ENCODE assay signal across 17 cellular contexts in genomic region chr7:29038463-29038862, GRCh38.
DNase-seq lines count a peak whose midpoint lies in the region; ATAC-seq, FAIRE-seq and TF ChIP-seq lines count a peak whose summit lies in the region.
"Had no signal": no experiment of that assay in that cellular context is flagged by ENCODE, and none has a peak within 500 bp of the region (broad histone marks: within the 10 kb centered on the region; RNA-seq: fewer than 3 reads in every experiment).

No MANE protein-coding gene starts in this region.

- FAIRE-seq in H54 (lab: Jason Lieb, UNC): no peak
- FAIRE-seq: urothelium cell line had no signal

- no peak overlapping the region for H2BK12ac ChIP-seq in neuronal stem cell (ENCODE audit: low read length)

- no peaks in the 10 kb centered on the region for H3K9me3 ChIP-seq in neuronal stem cell (replicated peaks in 1 of 2; ENCODE audit: control insufficient read depth in 2 of 2, insufficient read depth in 1 of 2, low read depth in 1 of 2, low read length in 2 of 2)
- H3K9me3 ChIP-seq: BE2C, lower lobe of right lung had no signal

- H2BK120ac ChIP-seq in neuronal stem cell (ENCODE audit: low read depth, low read length): no peak overlapping the region

- no peaks in the 10 kb centered on the region for H3K79me2 ChIP-seq in GM23338 (replicated peaks; ENCODE audit: insufficient read depth)

- H2BK15ac ChIP-seq in neuronal stem cell (ENCODE audit: low read length): no peak overlapping the region

- no peaks in the 10 kb centered on the region for H4K20me1 ChIP-seq in GM23338 (replicated peaks; ENCODE audit: insufficient read depth)

- no peak overlapping the region for H2BK5ac ChIP-seq in neuronal stem cell (ENCODE audit: low read length)

- no peaks in the 10 kb centered on the region for H3F3A ChIP-seq in GM23338 (replicated peaks; ENCODE audit: low read depth)

- H3K14ac ChIP-seq in neuronal stem cell (ENCODE audit: low read length): no peak overlapping the region

- H3K4me1 ChIP-seq in GM23338 (ENCODE audit: insufficient read depth) (peaks cover 28% of the 10 kb centered on the region), neuronal stem cell (ENCODE audit: control insufficient read depth in 2 of 2, insufficient read depth in 1 of 2, low read depth in 1 of 2, low read length in 2 of 2) (peaks cover 16 to 40% of the 10 kb centered on the region in 2 donors)
- H3K4me1 ChIP-seq: BE2C, lower lobe of right lung had no signal

- TF ChIP-seq POLR2A in H54 (IDR thresholded peaks at IDR 0.05; ENCODE audit: low read depth, low read length): no peak

- H2AFZ ChIP-seq in GM23338: no peak overlapping the region
- H2AFZ ChIP-seq in neuronal stem cell (ENCODE audit: low read length): peak overlapping the region; percentile 36
- H2AFZ ChIP-seq: PC-9 had no signal

- H3K27ac ChIP-seq in GM23338 (ENCODE audit: low read depth) (no peak overlapping the region), neuronal stem cell (replicated peaks; ENCODE audit: low read length) (no peak overlapping the region)
- H3K27ac ChIP-seq: dorsolateral prefrontal cortex, lower lobe of right lung, PC-9 had no signal

- peak; percentile 85 for ATAC-seq in GM23338
- no peak for ATAC-seq in HG02763 (IDR thresholded peaks at IDR 0.05; ENCODE audit: unreplicated experiment)
- ATAC-seq: activated CD8-positive, alpha-beta T cell treated with anti-CD3 and anti-CD28 coated beads, Interleukin-2, amount 10 ng/mL, durations not matched to agents 7 days and 5 days had no signal

- no peak overlapping the region for H3K4ac ChIP-seq in neuronal stem cell (ENCODE audit: low read length)

- H3K79me1 ChIP-seq in neuronal stem cell (ENCODE audit: low read depth, low read length): no peaks in the 10 kb centered on the region

- no peaks in the 10 kb centered on the region for H3K9me3 Mint-ChIP-seq in GM23338

- no peak overlapping the region for H3K18ac ChIP-seq in neuronal stem cell (ENCODE audit: low read length)

- peaks cover 40% of the 10 kb centered on the region for H3K4me1 Mint-ChIP-seq in GM23338

- no peak overlapping the region for H2AK5ac ChIP-seq in neuronal stem cell (ENCODE audit: low read depth, low read length)

- TF ChIP-seq CTCF in GM23338 (conservative IDR thresholded peaks at IDR 0.05; ENCODE audit: low read depth in 2 of 2): no peak
- TF ChIP-seq CTCF in fibroblast of the aortic adventitia (IDR thresholded peaks at IDR 0.05; ENCODE audit: insufficient read depth, low read length): no peak

- no peaks in the 10 kb centered on the region for H3K9me2 ChIP-seq in GM23338 (ENCODE audit: insufficient read depth)

- DNase-seq in GM23338 (ENCODE audit: low spot score): peak; percentile 18
- DNase-seq in amniotic stem cell (lab: John Stamatoyannopoulos, UW): peak; percentile 22
- peak; percentile 9 for DNase-seq in fibroblast of the aortic adventitia (ENCODE audit: low read depth)
- no peak for DNase-seq in neuronal stem cell (ENCODE audit: low spot score)
- no peak for DNase-seq in H54 (ENCODE audit: insufficient read length, low spot score)
- DNase-seq in NCI-H524 (lab: John Stamatoyannopoulos, UW): no peak
- no peak for DNase-seq in SK-N-DZ (ENCODE audit: low spot score)
- DNase-seq: activated CD8-positive, alpha-beta T cell treated with anti-CD3 and anti-CD28 coated beads, Interleukin-2, amount 10 ng/mL, durations not matched to agents 7 days and 5 days; BE2C; DMS 273 treated with DMSO at 0.1 percent for 48 hours; dorsolateral prefrontal cortex; lower lobe of right lung; nucleus accumbens; PC-9; stimulated activated naive CD4-positive, alpha-beta T cell treated with Interleukin-2 at 50 U/mL for 16 hours had no signal

- H3K9ac ChIP-seq in neuronal stem cell (ENCODE audit: low read depth, low read length, poor library complexity): no peak overlapping the region

- no peak overlapping the region for H3K27ac Mint-ChIP-seq in GM23338
- H3K27ac Mint-ChIP-seq: activated CD8-positive, alpha-beta T cell treated with anti-CD3 and anti-CD28 coated beads, Interleukin-2, amount 10 ng/mL, durations not matched to agents 7 days and 5 days had no signal

- no peak overlapping the region for H3K4me3 ChIP-seq in GM23338
- no peak overlapping the region for H3K4me3 ChIP-seq in fibroblast of the aortic adventitia (ENCODE audit: low read depth, low read length)
- H3K4me3 ChIP-seq in neuronal stem cell (ENCODE audit: low read length in 2 of 2): no peak overlapping the region
- H3K4me3 ChIP-seq: dorsolateral prefrontal cortex, lower lobe of right lung, PC-9 had no signal

- H3K4me3 Mint-ChIP-seq in GM23338: no peak overlapping the region
- H3K4me3 Mint-ChIP-seq: activated CD8-positive, alpha-beta T cell treated with anti-CD3 and anti-CD28 coated beads, Interleukin-2, amount 10 ng/mL, durations not matched to agents 7 days and 5 days had no signal

- H4K91ac ChIP-seq in neuronal stem cell (ENCODE audit: low read depth, low read length, poor library complexity): no peak overlapping the region

- no peak overlapping the region; the same call in 1 of the 2 replicates for H3K4me2 ChIP-seq in GM23338
- no peak overlapping the region for H3K4me2 ChIP-seq in neuronal stem cell (ENCODE audit: insufficient read depth, low read length, poor library complexity, severe bottlenecking)
- H3K4me2 ChIP-seq: PC-9 had no signal

- no peaks in the 10 kb centered on the region for H3K36me3 Mint-ChIP-seq in GM23338 (ENCODE audit: low read depth)

- H3K36me3 ChIP-seq in GM23338 (ENCODE audit: insufficient read depth) (no peaks in the 10 kb centered on the region), neuronal stem cell (replicated peaks in 1 of 2; ENCODE audit: control insufficient read depth in 2 of 2, insufficient read depth in 2 of 2, low read length in 2 of 2) (no peaks in the 10 kb centered on the region)
- H3K36me3 ChIP-seq: BE2C, lower lobe of right lung had no signal

- H3K27me3 ChIP-seq in GM23338 (ENCODE audit: insufficient read depth) (no peaks in the 10 kb centered on the region), neuronal stem cell (ENCODE audit: control insufficient read depth in 3 of 3, insufficient read depth in 3 of 3, low read depth in 1 of 3, low read length in 3 of 3) (no peaks in the 10 kb centered on the region)
- H3K27me3 ChIP-seq: BE2C had no signal

- WGBS in neuronal stem cell (ENCODE audit: extremely low coverage in 2 of 2, insufficient read length in 2 of 2, insufficient replicate concordance in 1 of 2), 2 donors: no CpG with 5 or more reads among the region's 2 CpGs

- H3K27me3 Mint-ChIP-seq in GM23338 (ENCODE audit: insufficient read depth, low read depth, poor library complexity): no peaks in the 10 kb centered on the region

- no peak overlapping the region for H3K23ac ChIP-seq in neuronal stem cell (ENCODE audit: low read depth, low read length, poor library complexity)

- H4K8ac ChIP-seq in neuronal stem cell (ENCODE audit: low read depth, low read length): no peak overlapping the region

TF ChIP-seq in GM23338, 12 proteins besides CTCF, POLR2A, EP300 and RAD21:
- no peak for TF ChIP-seq ZNF114 (CRISPR knock-in tag; IDR thresholded peaks at IDR 0.05)
- TF ChIP-seq JUNB (IDR thresholded peaks at IDR 0.05; ENCODE audit: unreplicated experiment): no peak
- TF ChIP-seq EZH2 (IDR thresholded peaks at IDR 0.05; ENCODE audit: low read depth, unreplicated experiment): no peak
- TF ChIP-seq ETS1 (IDR thresholded peaks at IDR 0.05): no peak
- TF ChIP-seq CREB1 (CRISPR knock-in tag; IDR thresholded peaks at IDR 0.05; ENCODE audit: low read depth): no peak
- TF ChIP-seq EZH2phosphoT487 (IDR thresholded peaks at IDR 0.05; ENCODE audit: unreplicated experiment): no peak
- TF ChIP-seq POLR2AphosphoS5 (IDR thresholded peaks at IDR 0.05; ENCODE audit: low read depth): no peak
- TF ChIP-seq ZNF331 (CRISPR knock-in tag; IDR thresholded peaks at IDR 0.05; ENCODE audit: low read depth): no peak
- TF ChIP-seq NANOG (IDR thresholded peaks at IDR 0.05; ENCODE audit: borderline replicate concordance): no peak

Comparison
In these comparisons a context has a peak if more than half of its experiments do, and no peak if none do; other contexts are left out.
1. DNase-seq: peak in GM23338 (single experiment), amniotic stem cell (single experiment) and fibroblast of the aortic adventitia (single experiment); none in neuronal stem cell (single experiment), H54 (single experiment), NCI-H524 (0 of 2) and SK-N-DZ (single experiment).